ENCODE assay signal across 12 cellular contexts in the genomic region with DNA sequence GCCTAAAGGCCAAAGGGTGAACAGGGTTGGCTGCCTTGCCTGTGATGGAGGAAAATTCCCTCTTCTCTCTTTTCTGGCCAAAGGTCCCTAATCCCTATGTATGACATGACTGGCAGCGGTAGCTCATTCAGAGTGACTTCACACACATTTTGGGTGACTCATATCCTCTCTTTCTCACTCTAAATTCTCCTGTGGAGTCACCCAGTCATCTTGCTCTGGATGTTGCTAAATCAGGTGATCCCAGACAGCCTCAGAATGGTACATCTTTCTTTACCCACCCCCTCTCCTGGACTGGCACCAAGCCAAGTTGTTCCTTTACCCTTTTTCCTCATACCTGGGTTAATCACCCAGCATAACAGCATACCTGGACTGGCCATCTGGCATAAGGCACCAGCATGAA.
DNase-seq lines count a peak whose midpoint lies in the region; ATAC-seq, FAIRE-seq and TF ChIP-seq lines count a peak whose summit lies in the region.
"Had no signal": no experiment of that assay in that cellular context is flagged by ENCODE, and none has a peak within 500 bp of the region (broad histone marks: within the 10 kb centered on the region; RNA-seq: fewer than 3 reads in every experiment).

No MANE protein-coding gene starts in this region.

- no peak overlapping the region for H3K27ac ChIP-seq in astrocyte (ENCODE audit: low read depth, low read length)
- H3K27ac ChIP-seq in HepG2 (ENCODE audit: extremely low read length, insufficient read depth, low read length): no peak overlapping the region
- H3K27ac ChIP-seq: KMS-11 had no signal

- no peak overlapping the region for H3K27ac Mint-ChIP-seq in astrocyte (ENCODE audit: unreplicated experiment)
- H3K27ac Mint-ChIP-seq: naive thymus-derived CD4-positive, alpha-beta T cell had no signal

- H3K4me1 ChIP-seq in astrocyte (ENCODE audit: insufficient read depth, low read length): peaks cover 8% of the 10 kb centered on the region
- peaks cover 13% of the 10 kb centered on the region for H3K4me1 ChIP-seq in HepG2 (ENCODE audit: insufficient read depth, low read length)

- H3K4me2 ChIP-seq in astrocyte (ENCODE audit: low read length): peak overlapping the region; percentile 4
- H3K4me2 ChIP-seq in HepG2 (ENCODE audit: low read depth, low read length): no peak overlapping the region
- H3K4me2 ChIP-seq: KMS-11 had no signal

- FAIRE-seq in astrocyte (lab: Jason Lieb, UNC): peak; percentile 89
- peak; percentile 61 for FAIRE-seq in HepG2 (lab: Jason Lieb, UNC)
- FAIRE-seq: frontal cortex had no signal

- TF ChIP-seq EP300 in HepG2 (IDR thresholded peaks at IDR 0.05; ENCODE audit: low read depth in 2 of 2, low read length in 2 of 2) (0 out of 4 replicates have a peak, but pooled peaks of 1 of the 2 experiments have one; percentile 22), HepG2 (CRISPR knock-in tag; IDR thresholded peaks at IDR 0.05; ENCODE audit: borderline replicate concordance) (no peak)

- H3K79me2 ChIP-seq in astrocyte (ENCODE audit: insufficient read depth, low read length): no peaks in the 10 kb centered on the region
- no peaks in the 10 kb centered on the region for H3K79me2 ChIP-seq in HepG2 (ENCODE audit: insufficient read depth, low read length)

- peak; percentile 89 for ATAC-seq in HepG2
- ATAC-seq: naive thymus-derived CD4-positive, alpha-beta T cell had no signal

- H2AFZ ChIP-seq in astrocyte (ENCODE audit: low read depth, low read length) (no peak overlapping the region), HepG2 (ENCODE audit: low read length) (no peak overlapping the region)

- in situ Hi-C loops in HepG2 (cut with HindIII; ENCODE audit: extremely low pct_ligation_motif_present, low pct_unique_long_range_greater_than_20kb): no loop called here

- DNase-seq in COLO668 (lab: John Stamatoyannopoulos, UW; ENCODE audit: unreplicated experiment) (peak; percentile 31), HS-27A (ENCODE audit: low read depth) (peak; percentile 64), astrocyte (ENCODE audit: low read depth) (peak; percentile 61), HepG2 (ENCODE audit: low spot score) (peak; percentile 72), NCI-H1930 (lab: John Stamatoyannopoulos, UW) (no peak), DMS153 (lab: John Stamatoyannopoulos, UW) (no peak), germinal center (ENCODE audit: low spot score) (no peak)
- DNase-seq in activated effector memory CD4-positive, alpha-beta T cell treated with Interleukin-2 at 50 U/mL for 16 hours: no peak
- DNase-seq: naive thymus-derived CD4-positive, alpha-beta T cell; SHP77 treated with DMSO at 0.1 percent for 48 hours had no signal

- WGBS in HepG2 (ENCODE audit: low lambda C conversion rate): 0% methylated on average over 1 of the region's 1 CpG

- H3K9me3 Mint-ChIP-seq in astrocyte (ENCODE audit: unreplicated experiment): no peaks in the 10 kb centered on the region

- H3K36me3 Mint-ChIP-seq in astrocyte (ENCODE audit: low read depth, unreplicated experiment): no peaks in the 10 kb centered on the region

- H4K20me1 ChIP-seq in astrocyte (ENCODE audit: insufficient read depth, low read length): no peaks in the 10 kb centered on the region
- H4K20me1 ChIP-seq in HepG2 (ENCODE audit: insufficient read depth, low read length): no peaks in the 10 kb centered on the region

- intact Hi-C loops in HepG2 (cut with micrococcal nuclease; ENCODE audit: unreplicated experiment): no loop called here

- no TSS peak for BruUV-seq in HepG2 (replicated peaks; lab: Mats Ljungman, UMichigan)

- no peak for TF ChIP-seq POLR2A in HepG2 (IDR thresholded peaks at IDR 0.05; ENCODE audit: insufficient read depth in 1 of 2, low read depth in 2 of 2, low read length in 2 of 2)

- H3K4me3 ChIP-seq in astrocyte (ENCODE audit: insufficient read depth, low read depth, low read length): no peak overlapping the region
- no peak overlapping the region for H3K4me3 ChIP-seq in HepG2 (replicated peaks in 1 of 3; ENCODE audit: insufficient read depth in 1 of 3, low read depth in 2 of 3, low read length in 3 of 3)

- POLR2A ChIA-PET in HepG2 (lab: Yijun Ruan, JAX): no interaction called here

- H3K27me3 Mint-ChIP-seq in astrocyte (ENCODE audit: low read depth, unreplicated experiment): no peaks in the 10 kb centered on the region

- H3K36me3 ChIP-seq in astrocyte (ENCODE audit: insufficient read depth, low read length): no peaks in the 10 kb centered on the region
- no peaks in the 10 kb centered on the region for H3K36me3 ChIP-seq in HepG2 (replicated peaks in 1 of 2; ENCODE audit: control insufficient read depth in 1 of 2, insufficient read depth in 2 of 2, low read length in 2 of 2)

- CTCF ChIA-PET in HepG2 (lab: Yijun Ruan, JAX; ENCODE audit: low intra/inter-chr PET ratio, low total read pairs): no interaction called here

- TF ChIP-seq CTCF in astrocyte (IDR thresholded peaks at IDR 0.05; ENCODE audit: insufficient read depth, low read depth, low read length) (no peak), HepG2 (CRISPR knock-in tag; IDR thresholded peaks at IDR 0.05) (no peak)

- peaks cover 15% of the 10 kb centered on the region for H3K4me1 Mint-ChIP-seq in astrocyte (ENCODE audit: low read depth, unreplicated experiment)

- H3K9ac ChIP-seq in astrocyte (ENCODE audit: low read length) (no peak overlapping the region), HepG2 (ENCODE audit: insufficient read depth, low read depth, low read length) (no peak overlapping the region)
- H3K9ac ChIP-seq: KMS-11 had no signal

- TF ChIP-seq RAD21 in HepG2 (CRISPR knock-in tag; IDR thresholded peaks at IDR 0.05): no peak

- no peak overlapping the region for H3K4me3 Mint-ChIP-seq in astrocyte (ENCODE audit: unreplicated experiment)
- H3K4me3 Mint-ChIP-seq: naive thymus-derived CD4-positive, alpha-beta T cell had no signal

- H3K9me3 ChIP-seq in astrocyte (ENCODE audit: insufficient read depth, low read depth, low read length): peaks cover 8% of the 10 kb centered on the region
- no peaks in the 10 kb centered on the region for H3K9me3 ChIP-seq in HepG2 (ENCODE audit: low read length)

- H3K27me3 ChIP-seq in astrocyte (ENCODE audit: insufficient read depth, low read length): no peaks in the 10 kb centered on the region
- peaks cover 0 to 14% of the 10 kb centered on the region in 2 experiments; a peak in 2 of 5 replicates for H3K27me3 ChIP-seq in HepG2 (ENCODE audit: control insufficient read depth in 1 of 2, insufficient read depth in 2 of 2, low read length in 2 of 2)

TF ChIP-seq in HepG2, 621 proteins besides CTCF, POLR2A, EP300 and RAD21 (continues in another document):
- no peak for TF ChIP-seq HNRNPLL (IDR thresholded peaks at IDR 0.05; ENCODE audit: low read depth, low read length, poor library complexity, severe bottlenecking)
- TF ChIP-seq REL (CRISPR knock-in tag; conservative IDR thresholded peaks at IDR 0.05): no peak
- TF ChIP-seq THYN1 (CRISPR knock-in tag; IDR thresholded peaks at IDR 0.05; ENCODE audit: borderline replicate concordance, low read depth): no peak
- no peak for TF ChIP-seq TMF1 (CRISPR knock-in tag; IDR thresholded peaks at IDR 0.05; ENCODE audit: low read depth)
- 0 out of 2 replicates have a peak, but pooled peaks have one; percentile 10 for TF ChIP-seq ATF7 (IDR thresholded peaks at IDR 0.05)
- TF ChIP-seq ATF7 (CRISPR knock-in tag; IDR thresholded peaks at IDR 0.05): no peak
- TF ChIP-seq, protein P1, sequence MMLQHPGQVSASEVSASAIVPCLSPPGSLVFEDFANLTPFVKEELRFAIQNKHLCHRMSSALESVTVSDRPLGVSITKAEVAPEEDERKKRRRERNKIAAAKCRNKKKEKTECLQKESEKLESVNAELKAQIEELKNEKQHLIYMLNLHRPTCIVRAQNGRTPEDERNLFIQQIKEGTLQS (CRISPR knock-in tag; IDR thresholded peaks at IDR 0.05): peak; percentile 56; the same call in 1 of the 2 replicates
- no peak for TF ChIP-seq ZNF572 (CRISPR knock-in tag; IDR thresholded peaks at IDR 0.05)
- TF ChIP-seq, protein P2, sequence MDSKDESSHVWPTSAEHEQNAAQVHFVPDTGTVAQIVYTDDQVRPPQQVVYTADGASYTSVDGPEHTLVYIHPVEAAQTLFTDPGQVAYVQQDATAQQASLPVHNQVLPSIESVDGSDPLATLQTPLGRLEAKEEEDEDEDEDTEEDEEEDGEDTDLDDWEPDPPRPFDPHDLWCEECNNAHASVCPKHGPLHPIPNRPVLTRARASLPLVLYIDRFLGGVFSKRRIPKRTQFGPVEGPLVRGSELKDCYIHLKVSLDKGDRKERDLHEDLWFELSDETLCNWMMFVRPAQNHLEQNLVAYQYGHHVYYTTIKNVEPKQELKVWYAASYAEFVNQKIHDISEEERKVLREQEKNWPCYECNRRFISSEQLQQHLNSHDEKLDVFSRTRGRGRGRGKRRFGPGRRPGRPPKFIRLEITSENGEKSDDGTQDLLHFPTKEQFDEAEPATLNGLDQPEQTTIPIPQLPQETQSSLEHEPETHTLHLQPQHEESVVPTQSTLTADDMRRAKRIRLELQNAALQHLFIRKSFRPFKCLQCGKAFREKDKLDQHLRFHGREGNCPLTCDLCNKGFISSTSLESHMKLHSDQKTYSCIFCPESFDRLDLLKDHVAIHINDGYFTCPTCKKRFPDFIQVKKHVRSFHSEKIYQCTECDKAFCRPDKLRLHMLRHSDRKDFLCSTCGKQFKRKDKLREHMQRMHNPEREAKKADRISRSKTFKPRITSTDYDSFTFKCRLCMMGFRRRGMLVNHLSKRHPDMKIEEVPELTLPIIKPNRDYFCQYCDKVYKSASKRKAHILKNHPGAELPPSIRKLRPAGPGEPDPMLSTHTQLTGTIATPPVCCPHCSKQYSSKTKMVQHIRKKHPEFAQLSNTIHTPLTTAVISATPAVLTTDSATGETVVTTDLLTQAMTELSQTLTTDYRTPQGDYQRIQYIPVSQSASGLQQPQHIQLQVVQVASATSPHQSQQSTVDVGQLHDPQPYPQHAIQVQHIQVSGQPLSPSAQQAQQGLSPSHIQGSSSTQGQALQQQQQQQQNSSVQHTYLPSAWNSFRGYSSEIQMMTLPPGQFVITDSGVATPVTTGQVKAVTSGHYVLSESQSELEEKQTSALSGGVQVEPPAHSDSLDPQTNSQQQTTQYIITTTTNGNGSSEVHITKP (CRISPR knock-in tag; IDR thresholded peaks at IDR 0.05; ENCODE audit: low read depth): no peak
- TF ChIP-seq, protein P3, sequence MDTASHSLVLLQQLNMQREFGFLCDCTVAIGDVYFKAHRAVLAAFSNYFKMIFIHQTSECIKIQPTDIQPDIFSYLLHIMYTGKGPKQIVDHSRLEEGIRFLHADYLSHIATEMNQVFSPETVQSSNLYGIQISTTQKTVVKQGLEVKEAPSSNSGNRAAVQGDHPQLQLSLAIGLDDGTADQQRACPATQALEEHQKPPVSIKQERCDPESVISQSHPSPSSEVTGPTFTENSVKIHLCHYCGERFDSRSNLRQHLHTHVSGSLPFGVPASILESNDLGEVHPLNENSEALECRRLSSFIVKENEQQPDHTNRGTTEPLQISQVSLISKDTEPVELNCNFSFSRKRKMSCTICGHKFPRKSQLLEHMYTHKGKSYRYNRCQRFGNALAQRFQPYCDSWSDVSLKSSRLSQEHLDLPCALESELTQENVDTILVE (CRISPR knock-in tag; IDR thresholded peaks at IDR 0.05): no peak
- TF ChIP-seq SAP130 (CRISPR knock-in tag; IDR thresholded peaks at IDR 0.05; ENCODE audit: low read depth): 0 out of 2 replicates have a peak, but pooled peaks have one; percentile 41
- no peak for TF ChIP-seq RXRB (CRISPR knock-in tag; IDR thresholded peaks at IDR 0.05; ENCODE audit: borderline replicate concordance)
- no peak for TF ChIP-seq ZNF446 (CRISPR knock-in tag; IDR thresholded peaks at IDR 0.05)

Comparison
In these comparisons a context has a peak if more than half of its experiments do, and no peak if none do; other contexts are left out.
1. DNase-seq: peak in COLO668 (single experiment), HS-27A (single experiment), astrocyte (single experiment) and HepG2 (single experiment); none in NCI-H1930 (0 of 2), DMS153 (single experiment), germinal center (single experiment) and activated effector memory CD4-positive, alpha-beta T cell treated with Interleukin-2 at 50 U/mL for 16 hours (single experiment).